ENCODE assay signal across 28 cellular contexts in the genomic region with DNA sequence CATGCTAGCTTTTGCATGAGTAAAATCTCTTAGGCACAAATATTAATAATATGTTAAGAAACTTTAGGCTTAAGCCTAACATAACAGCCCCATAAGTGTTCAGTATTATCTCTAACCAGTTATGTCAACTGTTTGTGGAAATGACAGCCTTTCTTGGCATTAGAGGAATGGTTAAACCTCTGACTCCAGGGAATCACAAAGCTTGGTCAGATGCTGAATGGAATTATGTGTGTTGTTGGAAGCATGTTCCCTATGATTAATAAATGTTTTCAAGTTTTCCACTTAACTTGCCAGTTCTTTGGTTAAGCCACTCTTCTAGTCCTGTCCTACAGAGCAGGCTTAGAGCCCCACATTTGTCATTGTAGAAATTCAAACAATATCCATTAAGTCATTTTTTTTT. TPM values are rescaled to one million over a fixed set of nuclear protein-coding genes. Genes with fewer than 3 reads are reported as not detected.
A peak's percentile ranks its signal among the peaks of the same experiment; 100 is the strongest.
DNase-seq lines count a peak whose midpoint lies in the region; ATAC-seq and TF ChIP-seq lines count a peak whose summit lies in the region.
"Had no signal": no experiment of that assay in that cellular context is flagged by ENCODE, and none has a peak within 500 bp of the region (broad histone marks: within the 10 kb centered on the region; RNA-seq: fewer than 3 reads in every experiment).

No MANE protein-coding gene starts in this region.

- no peaks in the 10 kb centered on the region for H3K4me1 ChIP-seq in aorta (ENCODE audit: control insufficient read depth in 1 of 2, insufficient read depth in 2 of 2, low read length in 2 of 2)
- H3K4me1 ChIP-seq: BLaER1, lower lobe of right lung, upper lobe of left lung had no signal

- DNase-seq in left ventricle myocardium superior: no peak
- no peak for DNase-seq in Right ventricle myocardium inferior (ENCODE audit: missing footprints)
- DNase-seq in astrocyte of the spinal cord (ENCODE audit: low read depth, low spot score): peak; percentile 37
- peak; percentile 69 for DNase-seq in hepatic stellate cell (ENCODE audit: low spot score)
- no peak for DNase-seq in aorta
- no peak for DNase-seq in SW 1271 (lab: John Stamatoyannopoulos, UW)
- DNase-seq in NCI-H1694 (lab: John Stamatoyannopoulos, UW): no peak
- DNase-seq: 8988T; activated CD4-positive, alpha-beta T cell treated with anti-CD3 and anti-CD28 coated beads, Interleukin-2, amount 50 U/mL, for 1 hour; activated CD8-positive, alpha-beta memory T cell treated with anti-CD3 and anti-CD28 coated beads, Interleukin-2, amount 10 ng/mL, durations not matched to agents 7 days and 5 days; activated naive CD4-positive, alpha-beta T cell treated with anti-CD3 and anti-CD28 coated beads, Interleukin-2, amount 10 ng/mL, durations not matched to agents 7 days and 5 days; Caco-2; effector CD8-positive, alpha-beta T cell; lower lobe of right lung; mucosa of descending colon; NCI-H1105; NCI-H2029 treated with DMSO at 0.1 percent for 48 hours; NCI-H345; NCI-H774; nephron progenitor cell; stimulated activated CD8-positive, alpha-beta memory T cell treated with anti-CD3 and anti-CD28 coated beads, Interleukin-4, amount 100 ng/mL, for 48 hours; T-helper 2 cell; upper lobe of left lung had no signal

- no peaks in the 10 kb centered on the region for H3K27me3 ChIP-seq in aorta (ENCODE audit: control insufficient read depth in 1 of 2, insufficient read depth in 2 of 2, low read length in 1 of 2)
- H3K27me3 ChIP-seq: BLaER1, gastroesophageal sphincter, upper lobe of left lung had no signal

- ATAC-seq in left ventricle myocardium superior (peak; percentile 31), Right ventricle myocardium inferior (no peak), aorta (ENCODE audit: low FRiP score) (peak; percentile 72), GM21737 (IDR thresholded peaks at IDR 0.05; ENCODE audit: unreplicated experiment) (no peak)
- ATAC-seq: activated CD8-positive, alpha-beta memory T cell treated with anti-CD3 and anti-CD28 coated beads, Interleukin-2, amount 10 ng/mL, durations not matched to agents 7 days and 5 days; gastroesophageal sphincter; lower lobe of right lung; mucosa of descending colon had no signal

- H3K4me3 ChIP-seq in astrocyte of the spinal cord (ENCODE audit: low read depth, low read length) (no peak overlapping the region), aorta (ENCODE audit: low read length in 2 of 2) (no peak overlapping the region)
- H3K4me3 ChIP-seq: BLaER1, gastroesophageal sphincter, lower lobe of right lung, mucosa of descending colon, SK-N-MC, upper lobe of left lung had no signal

- no peak overlapping the region for H3K27ac ChIP-seq in aorta (ENCODE audit: low read depth in 1 of 2, low read length in 2 of 2)
- H3K27ac ChIP-seq: BLaER1, lower lobe of right lung, RWPE1, SK-N-MC, upper lobe of left lung had no signal

- in situ Hi-C loops in astrocyte of the spinal cord (cut with HindIII; ENCODE audit: low sequenced_read_pairs): no loop called here

- intact Hi-C loops in left ventricle myocardium superior (cut with micrococcal nuclease) (no loop called here), Right ventricle myocardium inferior (cut with DNase I) (no loop called here), aorta (cut with DNase I) (no loop called here)

- H3K36me3 ChIP-seq in aorta (ENCODE audit: control insufficient read depth in 1 of 2, insufficient read depth in 2 of 2, low read length in 1 of 2): peaks cover 4 to 5% of the 10 kb centered on the region in 2 donors

- no peaks in the 10 kb centered on the region for H3K9me3 ChIP-seq in aorta (ENCODE audit: control insufficient read depth, low read length)
- H3K9me3 ChIP-seq: Caco-2, gastroesophageal sphincter, lower lobe of right lung, mucosa of descending colon, upper lobe of left lung had no signal

- no peak for TF ChIP-seq CTCF in astrocyte of the spinal cord (IDR thresholded peaks at IDR 0.05; ENCODE audit: low read depth, low read length)

RNA-seq across cellular contexts. Expression of a gene that starts 17.0 kb away (rescaled TPM):
- total RNA-seq in left ventricle myocardium superior (24.1 TPM), Right ventricle myocardium inferior (23.5 TPM), aorta (10 to 100 TPM; 44.4 to 51.6 TPM)
- polyA plus RNA-seq in aorta: 10 to 100 TPM; 10.3 to 20.5 TPM

Comparison
In these comparisons a context has a peak if more than half of its experiments do, and no peak if none do; other contexts are left out.
1. ATAC-seq: peak in left ventricle myocardium superior (single experiment) and aorta (single experiment); none in Right ventricle myocardium inferior (single experiment) and GM21737 (single experiment).
2. DNase-seq: peak in astrocyte of the spinal cord (single experiment) and hepatic stellate cell (single experiment); none in left ventricle myocardium superior (single experiment), Right ventricle myocardium inferior (single experiment), aorta (0 of 2), SW 1271 (0 of 2) and NCI-H1694 (single experiment).